23 cellular contexts compared by ENCODE assay signal in genomic region chr3:122001892-122002291, GRCh38. TPM values are rescaled to one million over a fixed set of nuclear protein-coding genes. Genes with fewer than 3 reads are reported as not detected.
"Had no signal": no experiment of that assay in that cellular context is flagged by ENCODE, and none has a peak within 500 bp of the region (broad histone marks: within the 10 kb centered on the region; RNA-seq: fewer than 3 reads in every experiment).

No MANE protein-coding gene starts in this region.

- FAIRE-seq: endometrium, frontal cortex, small intestine had no signal

- H3K9me3 ChIP-seq: heart left ventricle, right atrium auricular region, tibial artery, upper lobe of right lung, vagina had no signal

- DNase-seq: cortex of kidney; effector memory CD4-positive, alpha-beta T cell; heart left ventricle; hippocampal formation; left colon; left ventricle myocardium superior; naive B cell; small intestine; stimulated activated CD4-positive, alpha-beta T cell treated with anti-CD3 and anti-CD28 coated beads, Interleukin-12 subunit alpha, Interleukin-12 subunit beta, amount 100 ng/mL, for 4 hours; stimulated activated CD4-positive, alpha-beta T cell treated with anti-CD3 and anti-CD28 coated beads, Interleukin-2, amount 100 ng/mL, for 48 hours; tibial artery; upper lobe of right lung had no signal

- H3K27ac ChIP-seq: right atrium auricular region, tibial artery, upper lobe of right lung, vagina had no signal

- H3K27me3 ChIP-seq: right atrium auricular region, tibial artery, upper lobe of right lung, vagina had no signal

- H3K4me3 ChIP-seq: heart left ventricle, lung, right atrium auricular region, tibial artery, upper lobe of right lung, vagina had no signal

- ATAC-seq: esophagus mucosa, heart left ventricle, left colon, left ventricle myocardium superior, upper lobe of right lung had no signal

- H3K4me1 ChIP-seq: right atrium auricular region, upper lobe of right lung, vagina had no signal

- H3K36me3 ChIP-seq: heart left ventricle, right atrium auricular region, tibial artery, upper lobe of right lung, vagina had no signal

RNA-seq across cellular contexts. Expression of gene ILDR1, which starts 20.2 kb away (rescaled TPM):
- total RNA-seq: fibroblast of lung, frontal cortex, glomerular endothelial cell, osteoblast, right atrium auricular region, temporal lobe had no signal
- polyA plus RNA-seq: fibroblast of lung, heart left ventricle had no signal

RNA-seq across cellular contexts. Expression of gene CD86, which starts 53.3 kb away (rescaled TPM):
- total RNA-seq: fibroblast of lung, glomerular endothelial cell, kidney epithelial cell, osteoblast had no signal
- polyA plus RNA-seq: fibroblast of lung had no signal
